8 cellular contexts compared by ENCODE assay signal in genomic region chr4:7043521-7044414, GRCh38. TPM values are rescaled to one million over a fixed set of nuclear protein-coding genes. Genes with fewer than 3 reads are reported as not detected.
DNase-seq lines count a peak whose midpoint lies in the region; ATAC-seq and TF ChIP-seq lines count a peak whose summit lies in the region.

No MANE protein-coding gene starts in this region.

- no peaks in the 10 kb centered on the region for H3K27me3 Mint-ChIP-seq in stimulated activated naive CD8-positive, alpha-beta T cell treated with anti-CD3 and anti-CD28 coated beads, Interleukin-15, Interleukin-2, amounts not matched to agents 100 ng/mL and 50 ng/mL, for 24 hours

- H3K4me1 ChIP-seq in ectodermal cell (ENCODE audit: control insufficient read depth, insufficient read depth, low read length) (peaks cover 11% of the 10 kb centered on the region), mucosa of descending colon (ENCODE audit: low read depth) (peaks cover 33% of the 10 kb centered on the region)

- peak overlapping the region; percentile 88 for H3K4me3 Mint-ChIP-seq in stimulated activated naive CD8-positive, alpha-beta T cell treated with anti-CD3 and anti-CD28 coated beads, Interleukin-15, Interleukin-2, amounts not matched to agents 100 ng/mL and 50 ng/mL, for 24 hours

- H3K9me3 ChIP-seq in ectodermal cell (ENCODE audit: control insufficient read depth, low read length) = no peaks in the 10 kb centered on the region
- no peaks in the 10 kb centered on the region for H3K9me3 ChIP-seq in mucosa of descending colon

- H3K36me3 ChIP-seq in GM06990 (ENCODE audit: control insufficient read depth, insufficient read depth, low read length) (peaks cover 4% of the 10 kb centered on the region), ectodermal cell (ENCODE audit: control insufficient read depth, insufficient read depth, low read length) (no peaks in the 10 kb centered on the region), mucosa of descending colon (ENCODE audit: low read depth) (peaks cover 4% of the 10 kb centered on the region)

- intact Hi-C loops in mucosa of descending colon (cut with DNase I, micrococcal nuclease) = no loop called here

- H3K36me3 Mint-ChIP-seq in stimulated activated naive CD8-positive, alpha-beta T cell treated with anti-CD3 and anti-CD28 coated beads, Interleukin-15, Interleukin-2, amounts not matched to agents 100 ng/mL and 50 ng/mL, for 24 hours (ENCODE audit: low read depth) = no peaks in the 10 kb centered on the region

- TF ChIP-seq CTCF in GM06990 (IDR thresholded peaks at IDR 0.05; ENCODE audit: insufficient read depth, low read length, poor library complexity, severe bottlenecking) (no peak), mucosa of descending colon (IDR thresholded peaks at IDR 0.05) (no peak), GM13977 (IDR thresholded peaks at IDR 0.05; ENCODE audit: extremely low read depth, insufficient read depth, missing control alignments) (no peak)

- H3K27ac Mint-ChIP-seq in stimulated activated naive CD8-positive, alpha-beta T cell treated with anti-CD3 and anti-CD28 coated beads, Interleukin-15, Interleukin-2, amounts not matched to agents 100 ng/mL and 50 ng/mL, for 24 hours = peak overlapping the region; percentile 58

- WGBS in ectodermal cell, 2 experiments = 4 to 5% methylated on average over 88 of the region's 88 CpGs

- ATAC-seq in GM21737 (IDR thresholded peaks at IDR 0.05; ENCODE audit: unreplicated experiment) (peak; percentile 8), mucosa of descending colon (peak; percentile 52)

- H3K27me3 ChIP-seq in GM06990 (replicated peaks; ENCODE audit: control insufficient read depth, insufficient read depth, low read length) (no peaks in the 10 kb centered on the region), ectodermal cell (ENCODE audit: control insufficient read depth, insufficient read depth, low read length, poor library complexity, severe bottlenecking) (peaks cover 29% of the 10 kb centered on the region)

- H3K4me3 ChIP-seq in GM06990 (replicated peaks; ENCODE audit: low read depth, low read length) (peak overlapping the region; percentile 95), ectodermal cell (ENCODE audit: insufficient read depth, low read depth, low read length) (peak overlapping the region; percentile 72), mucosa of descending colon (peak overlapping the region; percentile 93)

- H3K4me1 Mint-ChIP-seq in stimulated activated naive CD8-positive, alpha-beta T cell treated with anti-CD3 and anti-CD28 coated beads, Interleukin-15, Interleukin-2, amounts not matched to agents 100 ng/mL and 50 ng/mL, for 24 hours (ENCODE audit: low read depth) = peaks cover 48% of the 10 kb centered on the region

- no peaks in the 10 kb centered on the region for H3K9me3 Mint-ChIP-seq in stimulated activated naive CD8-positive, alpha-beta T cell treated with anti-CD3 and anti-CD28 coated beads, Interleukin-15, Interleukin-2, amounts not matched to agents 100 ng/mL and 50 ng/mL, for 24 hours

- in situ Hi-C loops in GM13977 (cut with MboI; ENCODE audit: low pct_unique_long_range_greater_than_20kb, low sequenced_read_pairs, unreplicated experiment) = no loop called here

- H3K27ac ChIP-seq in ectodermal cell (ENCODE audit: insufficient read depth, low read depth, low read length, poor library complexity, severe bottlenecking) = no peak overlapping the region

- DNase-seq in GM06990 (ENCODE audit: extremely low read depth, insufficient read length) = peak; percentile 80
- DNase-seq in LHCN-M2 (ENCODE audit: low read depth) = peak; percentile 46
- DNase-seq in activated CD4-positive, alpha-beta T cell treated with anti-CD3 and anti-CD28 coated beads, Interleukin-2, amount 50 U/mL, for 48 hours = peak; percentile 46 to 58
- peak; percentile 66 to 80 (median 77) for DNase-seq in mucosa of descending colon
- no peak for DNase-seq in GM13977 (ENCODE audit: low spot score)

RNA-seq across cellular contexts. Expression of gene TADA2B, which starts 0.6 kb away (rescaled TPM):
- total RNA-seq in LHCN-M2 (2014; rRNA removed) (14.0 and 14.5 TPM in 2 replicates), mucosa of descending colon (10 to 100 TPM; 22.2 to 32.7 (median 27.6) TPM)
- polyA plus RNA-seq in LHCN-M2 (2012) = 9.0 TPM
- 17.7 TPM for polyA plus RNA-seq in ectodermal cell (2013, experiment 1 of 4)
- 15.1 TPM for polyA plus RNA-seq in ectodermal cell (2013, experiment 2 of 4)
- 13.5 TPM for polyA plus RNA-seq in ectodermal cell (2013, experiment 3 of 4)
- polyA plus RNA-seq in ectodermal cell (2013, experiment 4 of 4) = 14.6 TPM

RNA-seq across cellular contexts. Expression of gene GRPEL1, which starts 24.1 kb away (rescaled TPM):
- total RNA-seq in LHCN-M2 (2014; rRNA removed) (40.2 and 56.1 TPM in 2 replicates), mucosa of descending colon (10 to 100 TPM; 27.5 to 31.5 (median 28.4) TPM)
- 53.4 TPM for polyA plus RNA-seq in LHCN-M2 (2012)
- polyA plus RNA-seq in ectodermal cell (2013, experiment 1 of 4) = 26.6 TPM
- polyA plus RNA-seq in ectodermal cell (2013, experiment 2 of 4) = 24.0 TPM
- 18.5 TPM for polyA plus RNA-seq in ectodermal cell (2013, experiment 3 of 4)
- polyA plus RNA-seq in ectodermal cell (2013, experiment 4 of 4) = 17.9 TPM
